10 cellular contexts compared by ENCODE assay signal in the genomic region with DNA sequence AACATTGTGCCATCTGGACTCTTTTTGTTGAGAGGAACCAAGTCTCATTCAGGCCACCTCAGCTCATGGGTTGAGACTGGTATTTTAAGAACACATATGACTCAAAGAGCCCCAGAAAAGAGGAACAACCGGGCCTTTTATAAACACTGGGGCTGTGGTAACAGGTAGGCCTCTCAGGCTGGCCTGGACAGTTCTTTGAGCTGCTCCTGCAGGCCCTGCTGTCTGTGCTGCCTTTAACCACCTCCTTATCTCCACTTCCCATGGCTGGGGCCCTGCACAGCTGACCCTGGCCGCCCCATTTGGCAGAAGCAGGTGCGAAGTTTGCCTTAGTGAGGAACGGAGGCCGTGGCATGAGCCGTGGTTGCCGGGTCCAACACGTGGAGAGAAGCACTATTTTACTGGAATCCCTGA.
DNase-seq lines count a peak whose midpoint lies in the region; ATAC-seq lines count a peak whose summit lies in the region.
"Had no signal": no experiment of that assay in that cellular context is flagged by ENCODE, and none has a peak within 500 bp of the region (broad histone marks: within the 10 kb centered on the region; RNA-seq: fewer than 3 reads in every experiment).

No MANE protein-coding gene starts in this region.

- peak; percentile 35 for DNase-seq in activated CD8-positive, alpha-beta memory T cell treated with anti-CD3 and anti-CD28 coated beads for 24 hours
- DNase-seq in activated CD8-positive, alpha-beta memory T cell treated with anti-CD3 and anti-CD28 coated beads, Interleukin-2, amount 50 U/mL, for 4 hours: no peak
- DNase-seq in SKM-1 treated with dmso at 0.1 percent for 144 hours (lab: John Stamatoyannopoulos, UW; ENCODE audit: unreplicated experiment) (peak; percentile 99), ureter (ENCODE audit: low spot score) (peak; percentile 45), 8988T (no peak)
- no peak for DNase-seq in stimulated activated naive CD4-positive, alpha-beta T cell (lab: John Stamatoyannopoulos, UW)
- DNase-seq: islet precursor cell, psoas muscle had no signal

- ATAC-seq in HG03103 (IDR thresholded peaks at IDR 0.05; ENCODE audit: low read depth, unreplicated experiment): peak; percentile 96
- ATAC-seq in GM21825 (IDR thresholded peaks at IDR 0.05; ENCODE audit: unreplicated experiment): no peak
- ATAC-seq: psoas muscle had no signal

Comparison
In these comparisons a context has a peak if more than half of its experiments do, and no peak if none do; other contexts are left out.
1. DNase-seq: peak in activated CD8-positive, alpha-beta memory T cell treated with anti-CD3 and anti-CD28 coated beads for 24 hours (single experiment), SKM-1 treated with dmso at 0.1 percent for 144 hours (single experiment) and ureter (single experiment); none in activated CD8-positive, alpha-beta memory T cell treated with anti-CD3 and anti-CD28 coated beads, Interleukin-2, amount 50 U/mL, for 4 hours (single experiment), 8988T (single experiment) and stimulated activated naive CD4-positive, alpha-beta T cell (0 of 6).